Comparison of ENCODE assay signal across 8 cellular contexts in genomic region chr11:65419460-65419772, GRCh38. TPM values are rescaled to one million over a fixed set of nuclear protein-coding genes. Genes with fewer than 3 reads are reported as not detected.
DNase-seq lines count a peak whose midpoint lies in the region; ATAC-seq, FAIRE-seq and TF ChIP-seq lines count a peak whose summit lies in the region.

No MANE protein-coding gene starts in this region.

- CTCF ChIA-PET in HepG2 (lab: Yijun Ruan, JAX; ENCODE audit: low intra/inter-chr PET ratio, low total read pairs) = no interaction called here

- H3K27ac Mint-ChIP-seq in activated CD4-positive, alpha-beta T cell treated with anti-CD3 and anti-CD28 coated beads, Interleukin-2, amount 10 ng/mL, durations not matched to agents 24 days and 14 days = peak overlapping the region; percentile 100

- ATAC-seq in HepG2 (no peak), HG02763 (IDR thresholded peaks at IDR 0.05; ENCODE audit: unreplicated experiment) (no peak)

- peaks cover 5% of the 10 kb centered on the region for H3K27me3 Mint-ChIP-seq in activated CD4-positive, alpha-beta T cell treated with anti-CD3 and anti-CD28 coated beads, Interleukin-2, amount 10 ng/mL, durations not matched to agents 24 days and 14 days

- no peak for DNase-seq in activated CD4-positive, alpha-beta T cell treated with anti-CD3 and anti-CD28 coated beads, Interleukin-2, amount 10 ng/mL, durations not matched to agents 24 days and 14 days
- DNase-seq in activated CD4-positive, alpha-beta T cell treated with anti-CD3 and anti-CD28 coated beads, Interleukin-2, amount 50 U/mL, for 1 hour = no peak
- DNase-seq in astrocyte of the cerebellum (ENCODE audit: low read depth) = no peak
- DNase-seq in HepG2 (ENCODE audit: low spot score) = no peak
- DNase-seq in AG20443 (ENCODE audit: low spot score) = no peak
- DNase-seq in NCI-H2081 (lab: John Stamatoyannopoulos, UW) = no peak

- H3K4me1 ChIP-seq in HepG2 (ENCODE audit: insufficient read depth, low read length) = peaks cover 63% of the 10 kb centered on the region

- H3K4me1 Mint-ChIP-seq in activated CD4-positive, alpha-beta T cell treated with anti-CD3 and anti-CD28 coated beads, Interleukin-2, amount 10 ng/mL, durations not matched to agents 24 days and 14 days = peaks cover 57% of the 10 kb centered on the region

- FAIRE-seq in HepG2 (lab: Jason Lieb, UNC) = no peak

- TF ChIP-seq POLR2A in HepG2 (IDR thresholded peaks at IDR 0.05; ENCODE audit: insufficient read depth in 1 of 2, low read depth in 2 of 2, low read length in 2 of 2) = no peak; a peak in 1 of 4 replicates

- H3K4me3 ChIP-seq in astrocyte of the cerebellum (ENCODE audit: low read depth, low read length) (peak overlapping the region; percentile 9), HepG2 (replicated peaks in 1 of 3; ENCODE audit: insufficient read depth in 1 of 3, low read depth in 2 of 3, low read length in 3 of 3) (peak overlapping the region; percentile 66 to 87 (median 70))

- H3K9me3 Mint-ChIP-seq in activated CD4-positive, alpha-beta T cell treated with anti-CD3 and anti-CD28 coated beads, Interleukin-2, amount 10 ng/mL, durations not matched to agents 24 days and 14 days = no peaks in the 10 kb centered on the region

- no peaks in the 10 kb centered on the region for H3K9me3 ChIP-seq in HepG2 (ENCODE audit: low read length)

- H4K20me1 ChIP-seq in HepG2 (ENCODE audit: insufficient read depth, low read length) = peaks cover 18% of the 10 kb centered on the region

- H3K27me3 ChIP-seq in HepG2 (ENCODE audit: control insufficient read depth in 1 of 2, insufficient read depth in 2 of 2, low read length in 2 of 2) = no peaks in the 10 kb centered on the region; a peak in 1 of 5 replicates

- peak overlapping the region; percentile 100 for H3K4me3 Mint-ChIP-seq in activated CD4-positive, alpha-beta T cell treated with anti-CD3 and anti-CD28 coated beads, Interleukin-2, amount 10 ng/mL, durations not matched to agents 24 days and 14 days

- intact Hi-C loops in activated CD4-positive, alpha-beta T cell treated with anti-CD3 and anti-CD28 coated beads, Interleukin-2, amount 10 ng/mL, durations not matched to agents 24 days and 14 days (cut with micrococcal nuclease) = no loop called here
- intact Hi-C loops in HepG2 (cut with micrococcal nuclease; ENCODE audit: unreplicated experiment) = loop anchor here (5.0 kb wide), 1 partner anchor 93 kb away; no protein-coding TSS in a partner anchor

- no peak overlapping the region for H2AFZ ChIP-seq in HepG2 (ENCODE audit: low read length)

- WGBS in HepG2 (ENCODE audit: low lambda C conversion rate) = 0% methylated on average over 5 of the region's 7 CpGs

- peak overlapping the region; percentile 100 for H3K27ac ChIP-seq in HepG2 (ENCODE audit: extremely low read length, insufficient read depth, low read length)
- H3K27ac ChIP-seq in temporal lobe (ENCODE audit: low read depth, low read length) = peak overlapping the region; percentile 100

- peak overlapping the region; percentile 100 for H3K9ac ChIP-seq in HepG2 (ENCODE audit: insufficient read depth, low read depth, low read length)

- in situ Hi-C loops in astrocyte of the cerebellum (cut with HindIII; ENCODE audit: low sequenced_read_pairs) = no loop called here
- in situ Hi-C loops in HepG2 (cut with HindIII; ENCODE audit: extremely low pct_ligation_motif_present, low pct_unique_long_range_greater_than_20kb) = loop anchor here (5.0 kb wide), 1 partner anchor 37 kb away; the partner anchor contains the start of gene SLC25A45

- H3K36me3 Mint-ChIP-seq in activated CD4-positive, alpha-beta T cell treated with anti-CD3 and anti-CD28 coated beads, Interleukin-2, amount 10 ng/mL, durations not matched to agents 24 days and 14 days (ENCODE audit: low read depth) = peaks cover 26% of the 10 kb centered on the region

- no peak for TF ChIP-seq EP300 in HepG2 (IDR thresholded peaks at IDR 0.05; ENCODE audit: low read depth in 2 of 2, low read length in 2 of 2)
- no peak for TF ChIP-seq EP300 in HepG2 (CRISPR knock-in tag; IDR thresholded peaks at IDR 0.05; ENCODE audit: borderline replicate concordance)

- POLR2A ChIA-PET in HepG2 (lab: Yijun Ruan, JAX) = interaction anchor here (0.7 to 17.8 kb wide), 30 partner anchors 8 to 291 kb away, joined by 3 to 952 read pairs (median 12); partner anchors contain the start of genes DPF2, EHBP1L1, FRMD8 and MALAT1

- no TSS peak for BruUV-seq in HepG2 (replicated peaks; lab: Mats Ljungman, UMichigan)

- TF ChIP-seq CTCF in astrocyte of the cerebellum (IDR thresholded peaks at IDR 0.05; ENCODE audit: low read depth, low read length, missing control alignments) = no peak
- TF ChIP-seq CTCF in HepG2 (CRISPR knock-in tag; IDR thresholded peaks at IDR 0.05) = no peak

- no peaks in the 10 kb centered on the region; a peak in 1 of 5 replicates for H3K36me3 ChIP-seq in HepG2 (replicated peaks in 1 of 2; ENCODE audit: control insufficient read depth in 1 of 2, insufficient read depth in 2 of 2, low read length in 2 of 2)

- H3K4me2 ChIP-seq in HepG2 (ENCODE audit: low read depth, low read length) = peak overlapping the region; percentile 99

- peaks cover 56% of the 10 kb centered on the region for H3K79me2 ChIP-seq in HepG2 (ENCODE audit: insufficient read depth, low read length)

- no peak for TF ChIP-seq RAD21 in HepG2 (CRISPR knock-in tag; IDR thresholded peaks at IDR 0.05)

RNA-seq across cellular contexts. Expression of gene NEAT1, which starts 3.2 kb away (rescaled TPM):
- 410 and 411 TPM in 2 replicates for total RNA-seq in activated CD4-positive, alpha-beta T cell treated with anti-CD3 and anti-CD28 coated beads, Interleukin-2, amount 10 ng/mL, durations not matched to agents 24 days and 14 days
- total RNA-seq in HepG2 (2016; rRNA removed; fragmentation: Illumina TruSeq; extraction: Trizol) = 10.5 and 20.5 TPM in 2 replicates
- 2.2 and 2.6 TPM in 2 replicates for total RNA-seq in HepG2 (2016; cell fraction: cytosol; rRNA removed; fragmentation: Illumina TruSeq; extraction: Trizol; ENCODE audit: low read depth)
- 8.4 and 21.3 TPM in 2 replicates for total RNA-seq in HepG2 (2016; cell fraction: insoluble cytoplasmic fraction; rRNA removed; fragmentation: Illumina TruSeq; extraction: Trizol)
- total RNA-seq in HepG2 (2016; cell fraction: membrane; rRNA removed; fragmentation: Illumina TruSeq; extraction: Trizol) = 7.8 and 8.3 TPM in 2 replicates
- total RNA-seq in HepG2 (2016; cell fraction: nucleus; rRNA removed; fragmentation: Illumina TruSeq; extraction: Trizol) = 196 and 220 TPM in 2 replicates
- polyA plus RNA-seq in HepG2 (2011; rRNA removed) = 41.2 and 41.3 TPM in 2 replicates
- 13.0 and 13.4 TPM in 2 replicates for polyA plus RNA-seq in HepG2 (2011; cell fraction: cytosol; rRNA removed)
- polyA plus RNA-seq in HepG2 (2011; cell fraction: nucleus; rRNA removed) = 222 and 327 TPM in 2 replicates
- 288 and 371 TPM in 2 replicates for polyA plus RNA-seq in HepG2 (2012)
- polyA plus RNA-seq in HepG2 (2016; cell fraction: cytosol; fragmentation: Illumina TruSeq; extraction: Trizol; ENCODE audit: low read depth) = 3.6 and 4.3 TPM in 2 replicates
- 54.0 and 61.1 TPM in 2 replicates for polyA plus RNA-seq in HepG2 (2016; cell fraction: insoluble cytoplasmic fraction; fragmentation: Illumina TruSeq; extraction: Trizol; ENCODE audit: low read depth)
- polyA plus RNA-seq in HepG2 (2016; cell fraction: membrane; fragmentation: Illumina TruSeq; extraction: Trizol; ENCODE audit: low read depth) = 47.1 and 54.4 TPM in 2 replicates
- polyA plus RNA-seq in HepG2 (2016; cell fraction: nucleus; fragmentation: Illumina TruSeq; extraction: Trizol; ENCODE audit: insufficient read depth, low read depth) = 577 and 628 TPM in 2 replicates
- polyA minus RNA-seq in HepG2 (2011; rRNA and poly(A)+ RNA removed; ENCODE audit: low replicate concordance) = 64.6 and 225 TPM in 2 replicates
- 17.3 and 20.2 TPM in 2 replicates for polyA minus RNA-seq in HepG2 (2011; cell fraction: cytosol; rRNA and poly(A)+ RNA removed)
- polyA minus RNA-seq in HepG2 (2011; cell fraction: nucleus; rRNA and poly(A)+ RNA removed) = 1,479 and 1,737 TPM in 2 replicates
- total RNA-seq in temporal lobe = 8.4 TPM

RNA-seq across cellular contexts. Expression of gene FRMD8, which starts 33.0 kb away (rescaled TPM):
- 46.7 and 46.8 TPM in 2 replicates for total RNA-seq in activated CD4-positive, alpha-beta T cell treated with anti-CD3 and anti-CD28 coated beads, Interleukin-2, amount 10 ng/mL, durations not matched to agents 24 days and 14 days
- total RNA-seq in HepG2 (2016; rRNA removed; fragmentation: Illumina TruSeq; extraction: Trizol) (18.0 and 20.6 TPM in 2 replicates), temporal lobe (6.9 TPM)
- total RNA-seq in HepG2 (2016; cell fraction: cytosol; rRNA removed; fragmentation: Illumina TruSeq; extraction: Trizol; ENCODE audit: low read depth) = 2.2 and 2.9 TPM in 2 replicates
- 17.5 and 22.6 TPM in 2 replicates for total RNA-seq in HepG2 (2016; cell fraction: insoluble cytoplasmic fraction; rRNA removed; fragmentation: Illumina TruSeq; extraction: Trizol)
- 5.3 and 6.3 TPM in 2 replicates for total RNA-seq in HepG2 (2016; cell fraction: membrane; rRNA removed; fragmentation: Illumina TruSeq; extraction: Trizol)
- total RNA-seq in HepG2 (2016; cell fraction: nucleus; rRNA removed; fragmentation: Illumina TruSeq; extraction: Trizol) = 12.4 and 14.6 TPM in 2 replicates
- polyA plus RNA-seq in HepG2 (2011; rRNA removed) = 5.8 and 9.4 TPM in 2 replicates
- 5.9 and 6.7 TPM in 2 replicates for polyA plus RNA-seq in HepG2 (2011; cell fraction: cytosol; rRNA removed)
- polyA plus RNA-seq in HepG2 (2011; cell fraction: nucleus; rRNA removed) = 26.7 and 32.6 TPM in 2 replicates
- 3.5 and 5.2 TPM in 2 replicates for polyA plus RNA-seq in HepG2 (2012)
- 2.5 and 2.6 TPM in 2 replicates for polyA plus RNA-seq in HepG2 (2016; cell fraction: cytosol; fragmentation: Illumina TruSeq; extraction: Trizol; ENCODE audit: low read depth)
- 13.5 and 17.1 TPM in 2 replicates for polyA plus RNA-seq in HepG2 (2016; cell fraction: insoluble cytoplasmic fraction; fragmentation: Illumina TruSeq; extraction: Trizol; ENCODE audit: low read depth)
- 2.8 and 3.8 TPM in 2 replicates for polyA plus RNA-seq in HepG2 (2016; cell fraction: membrane; fragmentation: Illumina TruSeq; extraction: Trizol; ENCODE audit: low read depth)
- polyA plus RNA-seq in HepG2 (2016; cell fraction: nucleus; fragmentation: Illumina TruSeq; extraction: Trizol; ENCODE audit: insufficient read depth, low read depth) = 21.4 and 24.7 TPM in 2 replicates
- 22.3 and 24.3 TPM in 2 replicates for polyA minus RNA-seq in HepG2 (2011; rRNA and poly(A)+ RNA removed; ENCODE audit: low replicate concordance)
- 5.4 and 6.2 TPM in 2 replicates for polyA minus RNA-seq in HepG2 (2011; cell fraction: cytosol; rRNA and poly(A)+ RNA removed)
- 6.2 and 11.8 TPM in 2 replicates for polyA minus RNA-seq in HepG2 (2011; cell fraction: nucleus; rRNA and poly(A)+ RNA removed)

RNA-seq across cellular contexts. Expression of gene SLC25A45, which starts 37.0 kb away (rescaled TPM):
- 15.5 and 16.8 TPM in 2 replicates for total RNA-seq in activated CD4-positive, alpha-beta T cell treated with anti-CD3 and anti-CD28 coated beads, Interleukin-2, amount 10 ng/mL, durations not matched to agents 24 days and 14 days
- total RNA-seq in HepG2 (2016; rRNA removed; fragmentation: Illumina TruSeq; extraction: Trizol) = 2.1 and 3.4 TPM in 2 replicates
- total RNA-seq in HepG2 (2016; cell fraction: cytosol; rRNA removed; fragmentation: Illumina TruSeq; extraction: Trizol; ENCODE audit: low read depth) = 0.79 and 1.0 TPM in 2 replicates
- 1.9 TPM in 2 replicates for total RNA-seq in HepG2 (2016; cell fraction: insoluble cytoplasmic fraction; rRNA removed; fragmentation: Illumina TruSeq; extraction: Trizol)
- total RNA-seq in HepG2 (2016; cell fraction: membrane; rRNA removed; fragmentation: Illumina TruSeq; extraction: Trizol) = 1.5 and 2.2 TPM in 2 replicates
- total RNA-seq in HepG2 (2016; cell fraction: nucleus; rRNA removed; fragmentation: Illumina TruSeq; extraction: Trizol) = 1.3 and 3.5 TPM in 2 replicates
- 1.2 and 1.9 TPM in 2 replicates for polyA plus RNA-seq in HepG2 (2011; rRNA removed)
- polyA plus RNA-seq in HepG2 (2011; cell fraction: cytosol; rRNA removed) = 0.95 and 0.99 TPM in 2 replicates
- 5.9 and 6.0 TPM in 2 replicates for polyA plus RNA-seq in HepG2 (2011; cell fraction: nucleus; rRNA removed)
- polyA plus RNA-seq in HepG2 (2012) = 2.0 and 4.1 TPM in 2 replicates
- polyA plus RNA-seq in HepG2 (2016; cell fraction: cytosol; fragmentation: Illumina TruSeq; extraction: Trizol; ENCODE audit: low read depth) = 0.45 and 0.70 TPM in 2 replicates
- 1.3 and 1.6 TPM in 2 replicates for polyA plus RNA-seq in HepG2 (2016; cell fraction: insoluble cytoplasmic fraction; fragmentation: Illumina TruSeq; extraction: Trizol; ENCODE audit: low read depth)
- polyA plus RNA-seq in HepG2 (2016; cell fraction: membrane; fragmentation: Illumina TruSeq; extraction: Trizol; ENCODE audit: low read depth) = 1.4 and 1.5 TPM in 2 replicates
- 5.6 and 8.8 TPM in 2 replicates for polyA plus RNA-seq in HepG2 (2016; cell fraction: nucleus; fragmentation: Illumina TruSeq; extraction: Trizol; ENCODE audit: insufficient read depth, low read depth)
- 1.9 and 7.2 TPM in 2 replicates for polyA minus RNA-seq in HepG2 (2011; rRNA and poly(A)+ RNA removed; ENCODE audit: low replicate concordance)
- 1.4 and 2.5 TPM in 2 replicates for polyA minus RNA-seq in HepG2 (2011; cell fraction: cytosol; rRNA and poly(A)+ RNA removed)
- polyA minus RNA-seq in HepG2 (2011; cell fraction: nucleus; rRNA and poly(A)+ RNA removed) = 1.4 and 2.4 TPM in 2 replicates
- total RNA-seq in temporal lobe = 0.74 TPM
